Comparison of ENCODE assay signal across 8 cellular contexts in genomic region chr6:26660096-26660425, GRCh38. TPM values are rescaled to one million over a fixed set of nuclear protein-coding genes. Genes with fewer than 3 reads are reported as not detected.
DNase-seq lines count a peak whose midpoint lies in the region; ATAC-seq and TF ChIP-seq lines count a peak whose summit lies in the region.

No MANE protein-coding gene starts in this region.

- TF ChIP-seq CTCF in epithelial cell of esophagus (IDR thresholded peaks at IDR 0.05; ENCODE audit: insufficient read depth, low read depth, low read length, missing control alignments) (no peak), neural cell (IDR thresholded peaks at IDR 0.05; ENCODE audit: poor library complexity, severe bottlenecking) (peak; percentile 62)

- in situ Hi-C loops in ACHN (cut with HindIII; ENCODE audit: low pct_ligation_motif_present, low pct_unique_long_range_greater_than_20kb, low sequenced_read_pairs) = no loop called here
- in situ Hi-C loops in G401 (cut with HindIII; ENCODE audit: low sequenced_read_pairs) = no loop called here

- peak; percentile 34 for ATAC-seq in GM18505 (IDR thresholded peaks at IDR 0.05; ENCODE audit: unreplicated experiment)
- peak; percentile 36 for ATAC-seq in HG02981 (IDR thresholded peaks at IDR 0.05; ENCODE audit: unreplicated experiment)
- no peak for ATAC-seq in GM18870 (IDR thresholded peaks at IDR 0.05; ENCODE audit: unreplicated experiment)

- peaks cover 34% of the 10 kb centered on the region for H3K36me3 ChIP-seq in SJSA1
- H3K36me3 ChIP-seq in neural cell (ENCODE audit: insufficient read depth, low read length) = no peaks in the 10 kb centered on the region

- DNase-seq in ACHN (peak; percentile 42), SJSA1 (ENCODE audit: low read depth in 1 of 2, low spot score in 2 of 2) (no peak), epithelial cell of esophagus (ENCODE audit: low read depth) (peak; percentile 30), G401 (ENCODE audit: low spot score) (no peak)

- peaks cover 14% of the 10 kb centered on the region for H3K4me1 ChIP-seq in SJSA1 (replicated peaks)

- peaks cover 21% of the 10 kb centered on the region for H3K79me2 ChIP-seq in neural cell (replicated peaks; ENCODE audit: insufficient read depth, low read length)

- H3K27me3 ChIP-seq in SJSA1 (replicated peaks) (no peaks in the 10 kb centered on the region), neural cell (ENCODE audit: insufficient read depth, low read depth, low read length) (peaks cover 21% of the 10 kb centered on the region)

- H4K20me1 ChIP-seq in neural cell (ENCODE audit: insufficient read depth) = no peaks in the 10 kb centered on the region

- H2AFZ ChIP-seq in neural cell (ENCODE audit: low read depth, low read length) = peak overlapping the region; percentile 56

- no peak for TF ChIP-seq EP300 in neural cell (conservative IDR thresholded peaks at IDR 0.05; ENCODE audit: poor library complexity, severe bottlenecking)

- peak overlapping the region; percentile 71 for H3K9ac ChIP-seq in neural cell (ENCODE audit: low read length)

- peak overlapping the region; percentile 66 for H3K4me2 ChIP-seq in neural cell (ENCODE audit: low read length)

- H3F3A ChIP-seq in neural cell (ENCODE audit: insufficient read depth, low read length, poor library complexity, severe bottlenecking) = no peaks in the 10 kb centered on the region

- H3K27ac ChIP-seq in SJSA1 (peak overlapping the region; percentile 45; the same call in 1 of the 2 replicates), neural cell (ENCODE audit: low read length) (peak overlapping the region; percentile 66)

- H3K9me2 ChIP-seq in neural cell (ENCODE audit: insufficient read depth, low read length) = no peaks in the 10 kb centered on the region

- H3K9me3 ChIP-seq in SJSA1 (replicated peaks) (no peaks in the 10 kb centered on the region), neural cell (ENCODE audit: low read length) (no peaks in the 10 kb centered on the region)

- no peak for TF ChIP-seq POLR2A in GM18505 (IDR thresholded peaks at IDR 0.05; ENCODE audit: borderline replicate concordance, extremely low read depth, insufficient read depth, insufficient read length)

- H3K4me3 ChIP-seq in SJSA1 (peak overlapping the region; percentile 58), epithelial cell of esophagus (ENCODE audit: low read length) (peak overlapping the region; percentile 73), neural cell (ENCODE audit: low read length) (peak overlapping the region; percentile 81)

- no peak for TF ChIP-seq RAD21 in neural cell (conservative IDR thresholded peaks at IDR 0.05)

TF ChIP-seq in neural cell, 6 proteins besides CTCF, POLR2A, EP300 and RAD21:
- TF ChIP-seq TAF1 (IDR thresholded peaks at IDR 0.05; ENCODE audit: low read depth) (no peak), SMC3 (conservative IDR thresholded peaks at IDR 0.05; ENCODE audit: poor library complexity) (peak; percentile 42)

RNA-seq across cellular contexts. Expression of gene ZNF322, which starts 0.5 kb away (rescaled TPM):
- total RNA-seq in SJSA1 (2014; rRNA removed; shearing (Covaris generic)) = 18.9 and 23.2 TPM in 2 replicates
- polyA plus RNA-seq in neural cell = 29.4 and 31.7 TPM in 2 replicates
- polyA minus RNA-seq in neural cell = 68.4 and 76.3 TPM in 2 replicates
- 22.9 and 26.5 TPM in 2 replicates for total RNA-seq in G401 (2014; rRNA removed; shearing (Covaris generic))

Comparison
In these comparisons a context has a peak if more than half of its experiments do, and no peak if none do; other contexts are left out.
1. DNase-seq: peak in ACHN (single experiment) and epithelial cell of esophagus (single experiment); none in SJSA1 (0 of 2) and G401 (single experiment).
2. Peak in every context shown above with its lines, with median percentiles within 50 percentile points of each other: H3K4me3 ChIP-seq.